In genomic region chr12:70849265-70849960, GRCh38 we compare ENCODE assay signal across 9 cellular contexts.
DNase-seq lines count a peak whose midpoint lies in the region; ATAC-seq, FAIRE-seq and TF ChIP-seq lines count a peak whose summit lies in the region.
"Had no signal": no experiment of that assay in that cellular context is flagged by ENCODE, and none has a peak within 500 bp of the region (broad histone marks: within the 10 kb centered on the region; RNA-seq: fewer than 3 reads in every experiment).

No MANE protein-coding gene starts in this region.

- no peaks in the 10 kb centered on the region for H3K4me1 Mint-ChIP-seq in CD4-positive, alpha-beta memory T cell
- H3K4me1 Mint-ChIP-seq: B cell had no signal

- no peaks in the 10 kb centered on the region for H3K4me1 ChIP-seq in pancreas
- no peaks in the 10 kb centered on the region for H3K4me1 ChIP-seq in stomach
- H3K4me1 ChIP-seq in CD4-positive, alpha-beta memory T cell (ENCODE audit: insufficient read depth, low read length), result no peaks in the 10 kb centered on the region

- no peak for TF ChIP-seq EP300 in stomach (IDR thresholded peaks at IDR 0.05)

- H3K27ac ChIP-seq in dorsolateral prefrontal cortex (no peak overlapping the region), pancreas (no peak overlapping the region), stomach (no peak overlapping the region)
- H3K27ac ChIP-seq in CD4-positive, alpha-beta memory T cell (ENCODE audit: low read depth, low read length), result no peak overlapping the region

- TF ChIP-seq POLR2A in stomach (IDR thresholded peaks at IDR 0.05), result no peak

- ATAC-seq in pancreas, result no peak

- H3K36me3 Mint-ChIP-seq in CD4-positive, alpha-beta memory T cell, result no peaks in the 10 kb centered on the region

- H3K9me3 Mint-ChIP-seq in CD4-positive, alpha-beta memory T cell, result no peaks in the 10 kb centered on the region

- H3K9me3 ChIP-seq in pancreas (no peaks in the 10 kb centered on the region), stomach (no peaks in the 10 kb centered on the region)
- no peaks in the 10 kb centered on the region for H3K9me3 ChIP-seq in CD4-positive, alpha-beta memory T cell (ENCODE audit: control insufficient read depth in 1 of 2, low read length in 2 of 2)

- WGBS in pancreas, 2 donors, result 13 to 15% methylated on average over 3 of the region's 3 CpGs
- WGBS in stomach, 5 donors, result 36 to 51% (median 40%) methylated on average over 3 of the region's 3 CpGs

- H3K27ac Mint-ChIP-seq in CD4-positive, alpha-beta memory T cell, result no peak overlapping the region
- H3K27ac Mint-ChIP-seq: B cell had no signal

- DNase-seq in DMS 273 (lab: John Stamatoyannopoulos, UW; ENCODE audit: unreplicated experiment) (peak; percentile 28), DMS 273 treated with DMSO at 0.1 percent for 48 hours (lab: John Stamatoyannopoulos, UW) (no peak), NAMALWA (ENCODE audit: low spot score) (peak; percentile 55), dorsolateral prefrontal cortex (no peak), pancreas (no peak), stomach (no peak), mucosa of gallbladder (ENCODE audit: low spot score) (no peak)
- no peak for DNase-seq in CD4-positive, alpha-beta memory T cell

- H3K4me3 ChIP-seq in dorsolateral prefrontal cortex, result no peak overlapping the region
- no peak overlapping the region for H3K4me3 ChIP-seq in pancreas
- H3K4me3 ChIP-seq in stomach, result no peak overlapping the region
- no peak overlapping the region for H3K4me3 ChIP-seq in CD4-positive, alpha-beta memory T cell (ENCODE audit: low read length in 2 of 2)

- H3K36me3 ChIP-seq in pancreas, result no peaks in the 10 kb centered on the region
- H3K36me3 ChIP-seq in stomach, result no peaks in the 10 kb centered on the region
- H3K36me3 ChIP-seq in CD4-positive, alpha-beta memory T cell (ENCODE audit: insufficient read depth, low read length), result no peaks in the 10 kb centered on the region

- peak; percentile 30 to 84 (median 66) for TF ChIP-seq CTCF in dorsolateral prefrontal cortex (IDR thresholded peaks at IDR 0.05 in 54 of 56, conservative IDR thresholded peaks at IDR 0.05 in 2 of 56; ENCODE audit: low read depth in 1 of 56, partially characterized antibody in 56 of 56)
- peak in 2 of 4 donors; percentile 12 to 23 for TF ChIP-seq CTCF in pancreas (IDR thresholded peaks at IDR 0.05)
- peak in 2 of 7 experiments; percentile 17 to 29 for TF ChIP-seq CTCF in stomach (IDR thresholded peaks at IDR 0.05)

- POLR2A ChIA-PET in CD4-positive, alpha-beta memory T cell (lab: Charles Lee; ENCODE audit: partially characterized antibody), result no interaction called here

- no peak overlapping the region for H3K4me3 Mint-ChIP-seq in CD4-positive, alpha-beta memory T cell
- H3K4me3 Mint-ChIP-seq: B cell had no signal

- intact Hi-C loops in dorsolateral prefrontal cortex (cut with DNase I), result loop anchor here in 1 of 2 donors (5.0 kb wide), 1 partner anchor 117 kb away; no protein-coding TSS in a partner anchor
- intact Hi-C loops in pancreas (cut with DNase I), result loop anchor here in 1 of 3 donors (10.0 kb wide), 1 partner anchor 115 kb away; no protein-coding TSS in a partner anchor
- intact Hi-C loops in stomach (cut with DNase I; ENCODE audit: low total_unique reads), result loop anchor here (10.0 kb wide), 1 partner anchor 115 kb away; no protein-coding TSS in a partner anchor
- intact Hi-C loops in CD4-positive, alpha-beta memory T cell (cut with micrococcal nuclease), result no loop called here

- no peaks in the 10 kb centered on the region for H3K27me3 ChIP-seq in dorsolateral prefrontal cortex
- H3K27me3 ChIP-seq in pancreas, result no peaks in the 10 kb centered on the region
- H3K27me3 ChIP-seq in stomach, result no peaks in the 10 kb centered on the region
- no peaks in the 10 kb centered on the region for H3K27me3 ChIP-seq in CD4-positive, alpha-beta memory T cell (ENCODE audit: insufficient read depth, low read length)

- FAIRE-seq in pancreas (lab: Jason Lieb, UNC), result peak; percentile 86

- CTCF ChIA-PET in CD4-positive, alpha-beta memory T cell (lab: Charles Lee; ENCODE audit: partially characterized antibody), result no interaction called here

- no peaks in the 10 kb centered on the region for H3K27me3 Mint-ChIP-seq in CD4-positive, alpha-beta memory T cell
- H3K27me3 Mint-ChIP-seq: B cell had no signal

Comparison
In these comparisons a context has a peak if more than half of its experiments do, and no peak if none do; other contexts are left out.
1. DNase-seq: peak in DMS 273 (single experiment) and NAMALWA (single experiment); none in DMS 273 treated with DMSO at 0.1 percent for 48 hours (single experiment), dorsolateral prefrontal cortex (0 of 10), pancreas (0 of 6), stomach (single experiment), mucosa of gallbladder (single experiment) and CD4-positive, alpha-beta memory T cell (0 of 5).